29 cellular contexts compared by ENCODE assay signal in the genomic region with DNA sequence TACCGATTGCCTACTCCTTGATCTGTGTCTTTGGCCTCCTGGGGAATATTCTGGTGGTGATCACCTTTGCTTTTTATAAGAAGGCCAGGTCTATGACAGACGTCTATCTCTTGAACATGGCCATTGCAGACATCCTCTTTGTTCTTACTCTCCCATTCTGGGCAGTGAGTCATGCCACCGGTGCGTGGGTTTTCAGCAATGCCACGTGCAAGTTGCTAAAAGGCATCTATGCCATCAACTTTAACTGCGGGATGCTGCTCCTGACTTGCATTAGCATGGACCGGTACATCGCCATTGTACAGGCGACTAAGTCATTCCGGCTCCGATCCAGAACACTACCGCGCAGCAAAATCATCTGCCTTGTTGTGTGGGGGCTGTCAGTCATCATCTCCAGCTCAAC. TPM values are rescaled to one million over a fixed set of nuclear protein-coding genes. Genes with fewer than 3 reads are reported as not detected.
"Had no signal": no experiment of that assay in that cellular context is flagged by ENCODE, and none has a peak within 500 bp of the region (broad histone marks: within the 10 kb centered on the region; RNA-seq: fewer than 3 reads in every experiment).

No MANE protein-coding gene starts in this region.

- H3K4me3 Mint-ChIP-seq: activated naive CD8-positive, alpha-beta T cell; activated T-cell treated with anti-CD3 and anti-CD28 coated beads, Interleukin-2, amount 50 U/mL, for 24 hours; dendritic cell treated with granulocyte-macrophage colony-stimulating factor and Interleukin-4, amounts not matched to agents 40 ng/mL and 50 ng/mL, for 4 days; immature natural killer cell; neural progenitor cell had no signal

- H3K36me3 Mint-ChIP-seq: activated naive CD8-positive, alpha-beta T cell; naive thymus-derived CD4-positive, alpha-beta T cell; neural progenitor cell had no signal

- DNase-seq: activated CD4-positive, alpha-beta T cell treated with anti-CD3 and anti-CD28 coated beads, Interleukin-2, amount 50 U/mL, for 1 hour; activated CD4-positive, CD25-positive, alpha-beta regulatory T cell; activated gamma-delta T cell; activated T-cell treated with anti-CD3 and anti-CD28 coated beads, Interleukin-2, amount 50 U/mL, for 24 hours; effector CD8-positive, alpha-beta T cell; heart right ventricle; immature natural killer cell; kidney glomerular epithelial cell; left ventricle myocardium superior; mucosa of descending colon; naive thymus-derived CD4-positive, alpha-beta T cell; right cardiac atrium; small intestine; stimulated activated CD4-positive, alpha-beta T cell treated with anti-CD3 and anti-CD28 coated beads, Interleukin-15, amount 100 ng/mL, for 24 hours; stimulated activated CD4-positive, alpha-beta T cell treated with anti-CD3 and anti-CD28 coated beads, Interleukin-4, amount 100 ng/mL, for 24 hours; stimulated activated naive CD4-positive, alpha-beta T cell treated with Interleukin-2 at 50 U/mL for 16 hours; T-helper 9 cell; thyroid gland had no signal

- H3K27ac Mint-ChIP-seq: activated naive CD8-positive, alpha-beta T cell; activated T-cell treated with anti-CD3 and anti-CD28 coated beads, Interleukin-2, amount 50 U/mL, for 24 hours; dendritic cell treated with granulocyte-macrophage colony-stimulating factor and Interleukin-4, amounts not matched to agents 40 ng/mL and 50 ng/mL, for 4 days; immature natural killer cell; naive thymus-derived CD4-positive, alpha-beta T cell; neural progenitor cell had no signal

- H3K4me3 ChIP-seq: esophagus muscularis mucosa, gastroesophageal sphincter, heart right ventricle, mucosa of descending colon, neural progenitor cell, prostate gland, thyroid gland had no signal

- H3K27me3 ChIP-seq: esophagus muscularis mucosa, neural progenitor cell, thyroid gland had no signal

- H3K36me3 ChIP-seq: esophagus muscularis mucosa, gastroesophageal sphincter, heart right ventricle, neural progenitor cell, prostate gland, thyroid gland had no signal

- H3K9me3 Mint-ChIP-seq: activated T-cell treated with anti-CD3 and anti-CD28 coated beads, Interleukin-2, amount 50 U/mL, for 24 hours; dendritic cell treated with granulocyte-macrophage colony-stimulating factor and Interleukin-4, amounts not matched to agents 40 ng/mL and 50 ng/mL, for 4 days; immature natural killer cell; naive thymus-derived CD4-positive, alpha-beta T cell; neural progenitor cell had no signal

- H3K27ac ChIP-seq: esophagus muscularis mucosa, gastroesophageal sphincter, heart right ventricle, neural progenitor cell, prostate gland, thyroid gland had no signal

- H2AFZ ChIP-seq: neural progenitor cell had no signal

- ATAC-seq: gastroesophageal sphincter; heart right ventricle; left ventricle myocardium superior; mucosa of descending colon; naive thymus-derived CD4-positive, alpha-beta T cell; right cardiac atrium had no signal

- H3K4me1 ChIP-seq: esophagus muscularis mucosa, gastroesophageal sphincter, heart right ventricle, prostate gland had no signal

- H3K4me2 ChIP-seq: neural progenitor cell had no signal

- H3K9me3 ChIP-seq: esophagus muscularis mucosa, gastroesophageal sphincter, heart right ventricle, mucosa of descending colon, prostate gland, thyroid gland had no signal

- H3K27me3 Mint-ChIP-seq: activated naive CD8-positive, alpha-beta T cell; activated T-cell treated with anti-CD3 and anti-CD28 coated beads, Interleukin-2, amount 50 U/mL, for 24 hours had no signal

- H3K9ac ChIP-seq: neural progenitor cell had no signal

RNA-seq across cellular contexts. Expression of gene CCR6, which starts 13.5 kb away (rescaled TPM):
- total RNA-seq: cerebellum, endothelial cell of umbilical vein, esophagus muscularis mucosa, gastroesophageal sphincter, left ventricle myocardium superior, osteocyte, prostate gland, right cardiac atrium, ureter had no signal
- polyA plus RNA-seq: endothelial cell of umbilical vein, heart right ventricle, right cardiac atrium had no signal

RNA-seq across cellular contexts. Expression of gene GPR31, which starts 21.4 kb away (rescaled TPM):
- total RNA-seq: cerebellum; endothelial cell of umbilical vein; esophagus muscularis mucosa; gastroesophageal sphincter; heart right ventricle; left ventricle myocardium superior; mucosa of descending colon; naive thymus-derived CD4-positive, alpha-beta T cell; osteocyte; prostate gland; right cardiac atrium; subcutaneous adipose tissue; thyroid gland; ureter had no signal
- polyA plus RNA-seq: endothelial cell of umbilical vein; heart right ventricle; immature natural killer cell; naive thymus-derived CD4-positive, alpha-beta T cell; right cardiac atrium; small intestine had no signal
